In the genomic region with DNA sequence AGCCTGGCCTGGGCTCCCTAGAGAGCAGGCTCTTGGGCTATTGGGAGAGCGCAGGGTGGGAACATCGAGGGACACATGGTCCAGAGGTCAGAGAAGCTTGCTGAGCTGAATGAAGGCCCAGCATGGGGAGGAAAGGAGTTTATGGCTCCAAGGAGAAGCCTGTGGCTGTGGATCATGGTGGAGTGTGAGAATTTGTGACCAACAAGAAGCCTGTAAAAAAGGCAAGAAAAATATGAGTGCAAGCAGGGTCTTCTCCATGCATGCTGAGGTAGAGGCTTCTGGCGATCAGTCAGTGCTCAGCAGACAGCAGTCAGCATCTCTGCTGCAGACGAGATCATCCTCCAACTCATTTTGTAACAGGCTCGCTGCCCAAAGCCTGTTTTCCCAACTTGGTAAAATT, we compare ENCODE assay signal across 21 cellular contexts. TPM values are rescaled to one million over a fixed set of nuclear protein-coding genes. Genes with fewer than 3 reads are reported as not detected.
DNase-seq lines count a peak whose midpoint lies in the region; ATAC-seq, FAIRE-seq and TF ChIP-seq lines count a peak whose summit lies in the region.
"Had no signal": no experiment of that assay in that cellular context is flagged by ENCODE, and none has a peak within 500 bp of the region (broad histone marks: within the 10 kb centered on the region; RNA-seq: fewer than 3 reads in every experiment).

No MANE protein-coding gene starts in this region.

- FAIRE-seq in HepG2 (lab: Jason Lieb, UNC) = no peak
- no peak for FAIRE-seq in RCC 7860 (lab: Jason Lieb, UNC)
- FAIRE-seq: GM12891, GM19239, HTR-8/SVneo had no signal

- POLR2A ChIA-PET in HepG2 (lab: Yijun Ruan, JAX) = no interaction called here

- TF ChIP-seq RAD21 in HepG2 (CRISPR knock-in tag; IDR thresholded peaks at IDR 0.05) = no peak

- H3K27me3 ChIP-seq in HepG2 (ENCODE audit: control insufficient read depth in 1 of 2, insufficient read depth in 2 of 2, low read length in 2 of 2) (no peaks in the 10 kb centered on the region; a peak in 2 of 5 replicates), right lobe of liver (no peaks in the 10 kb centered on the region), smooth muscle cell (ENCODE audit: low read depth) (no peaks in the 10 kb centered on the region)
- H3K27me3 ChIP-seq: BLaER1 treated with 17β-estradiol and CSF1 and Interleukin-3, amounts not matched to agents 10 nM and 100 nM had no signal

- no peak overlapping the region for H2AFZ ChIP-seq in HepG2 (ENCODE audit: low read length)
- peak overlapping the region; percentile 70 for H2AFZ ChIP-seq in smooth muscle cell (ENCODE audit: low read depth)

- intact Hi-C loops in HepG2 (cut with micrococcal nuclease; ENCODE audit: unreplicated experiment) (no loop called here), right lobe of liver (cut with DNase I) (no loop called here)

- H3K27ac ChIP-seq in HepG2 (ENCODE audit: extremely low read length, insufficient read depth, low read length) (no peak overlapping the region), right lobe of liver (no peak overlapping the region), smooth muscle cell (ENCODE audit: low read depth) (no peak overlapping the region)
- H3K27ac ChIP-seq: BLaER1 treated with 17β-estradiol and CSF1 and Interleukin-3, amounts not matched to agents 10 nM and 100 nM had no signal

- BruUV-seq in HepG2 (replicated peaks; lab: Mats Ljungman, UMichigan) = no TSS peak

- no peak for DNase-seq in HepG2 (ENCODE audit: low spot score)
- no peak for DNase-seq in right lobe of liver
- peak; percentile 5 for DNase-seq in amniotic epithelial cell (ENCODE audit: low read depth)
- peak; percentile 13 for DNase-seq in fibroblast of gingiva (ENCODE audit: low read depth)
- DNase-seq in smooth muscle cell (lab: John Stamatoyannopoulos, UW; ENCODE audit: unreplicated experiment) = no peak
- no peak for DNase-seq in NCI-H2081 (lab: John Stamatoyannopoulos, UW)
- DNase-seq in RCC 7860 (ENCODE audit: low spot score) = no peak
- DNase-seq in SIG-M5 treated with dmso at 0.1 percent for 504 hours (lab: John Stamatoyannopoulos, UW; ENCODE audit: unreplicated experiment) = no peak
- DNase-seq: 8988T; AML-193; Calu3; CD4-positive, CD25-positive, alpha-beta regulatory T cell; DMS 273 treated with DMSO at 0.1 percent for 48 hours; HCEC 1CT; HFFc6 had no signal

- H3K36me3 ChIP-seq in HepG2 (replicated peaks in 1 of 2; ENCODE audit: control insufficient read depth in 1 of 2, insufficient read depth in 2 of 2, low read length in 2 of 2) (no peaks in the 10 kb centered on the region), right lobe of liver (no peaks in the 10 kb centered on the region), smooth muscle cell (ENCODE audit: low read depth) (no peaks in the 10 kb centered on the region)
- H3K36me3 ChIP-seq: BLaER1 treated with 17β-estradiol and CSF1 and Interleukin-3, amounts not matched to agents 10 nM and 100 nM had no signal

- TF ChIP-seq CTCF in HepG2 (CRISPR knock-in tag; IDR thresholded peaks at IDR 0.05) = no peak
- TF ChIP-seq CTCF in right lobe of liver (IDR thresholded peaks at IDR 0.05) = no peak
- no peak for TF ChIP-seq CTCF in smooth muscle cell (IDR thresholded peaks at IDR 0.05; ENCODE audit: borderline replicate concordance, insufficient read depth, poor library complexity, severe bottlenecking)

- TF ChIP-seq POLR2A in HepG2 (IDR thresholded peaks at IDR 0.05; ENCODE audit: insufficient read depth in 1 of 2, low read depth in 2 of 2, low read length in 2 of 2) (no peak), right lobe of liver (IDR thresholded peaks at IDR 0.05) (no peak)

- H3K4me2 ChIP-seq in HepG2 (ENCODE audit: low read depth, low read length) (peak overlapping the region; percentile 8; the same call in 1 of the 2 replicates), smooth muscle cell (peak overlapping the region; percentile 36)
- H3K4me2 ChIP-seq: BLaER1 treated with 17β-estradiol and CSF1 and Interleukin-3, amounts not matched to agents 10 nM and 100 nM had no signal

- no peak for TF ChIP-seq EP300 in HepG2 (IDR thresholded peaks at IDR 0.05; ENCODE audit: low read depth in 2 of 2, low read length in 2 of 2)
- no peak for TF ChIP-seq EP300 in HepG2 (CRISPR knock-in tag; IDR thresholded peaks at IDR 0.05; ENCODE audit: borderline replicate concordance)

- H4K20me1 ChIP-seq in HepG2 (ENCODE audit: insufficient read depth, low read length) (no peaks in the 10 kb centered on the region), smooth muscle cell (ENCODE audit: low read depth) (no peaks in the 10 kb centered on the region)
- H4K20me1 ChIP-seq: BLaER1 treated with 17β-estradiol and CSF1 and Interleukin-3, amounts not matched to agents 10 nM and 100 nM had no signal

- in situ Hi-C loops in HepG2 (cut with HindIII; ENCODE audit: extremely low pct_ligation_motif_present, low pct_unique_long_range_greater_than_20kb) = no loop called here

- no peak overlapping the region for H3K4me3 ChIP-seq in HepG2 (replicated peaks in 1 of 3; ENCODE audit: insufficient read depth in 1 of 3, low read depth in 2 of 3, low read length in 3 of 3)
- H3K4me3 ChIP-seq in right lobe of liver = no peak overlapping the region
- H3K4me3 ChIP-seq in smooth muscle cell = no peak overlapping the region
- H3K4me3 ChIP-seq: BLaER1 treated with 17β-estradiol and CSF1 and Interleukin-3, amounts not matched to agents 10 nM and 100 nM had no signal

- peak; percentile 34 for ATAC-seq in HepG2
- ATAC-seq in right lobe of liver = no peak

- peaks cover 33% of the 10 kb centered on the region for H3K4me1 ChIP-seq in HepG2 (ENCODE audit: insufficient read depth, low read length)
- H3K4me1 ChIP-seq in right lobe of liver = no peaks in the 10 kb centered on the region
- H3K4me1 ChIP-seq in smooth muscle cell (ENCODE audit: low read depth) = no peaks in the 10 kb centered on the region

- 17% methylated on average over 5 of the region's 5 CpGs for WGBS in HepG2 (ENCODE audit: low lambda C conversion rate)
- 63% methylated on average over 5 of the region's 5 CpGs for WGBS in right lobe of liver (ENCODE audit: insufficient coverage, low coverage, low lambda C conversion rate, missing lambda C conversion rate)
- 58% methylated on average over 5 of the region's 5 CpGs for WGBS in smooth muscle cell (ENCODE audit: low lambda C conversion rate)

- H3K79me2 ChIP-seq in HepG2 (ENCODE audit: insufficient read depth, low read length) (no peaks in the 10 kb centered on the region), smooth muscle cell (ENCODE audit: low read depth) (no peaks in the 10 kb centered on the region)

- CTCF ChIA-PET in HepG2 (lab: Yijun Ruan, JAX; ENCODE audit: low intra/inter-chr PET ratio, low total read pairs) = no interaction called here

- H3K9me3 ChIP-seq in HepG2 (ENCODE audit: low read length) (no peaks in the 10 kb centered on the region), right lobe of liver (no peaks in the 10 kb centered on the region), smooth muscle cell (replicated peaks; ENCODE audit: low read depth) (no peaks in the 10 kb centered on the region)
- H3K9me3 ChIP-seq: BLaER1 treated with 17β-estradiol and CSF1 and Interleukin-3, amounts not matched to agents 10 nM and 100 nM had no signal

- no peaks in the 10 kb centered on the region for H3F3A ChIP-seq in smooth muscle cell (ENCODE audit: low read depth)

- H3K9ac ChIP-seq in HepG2 (ENCODE audit: insufficient read depth, low read depth, low read length) (no peak overlapping the region), smooth muscle cell (ENCODE audit: low read depth) (no peak overlapping the region)
- H3K9ac ChIP-seq: BLaER1 treated with 17β-estradiol and CSF1 and Interleukin-3, amounts not matched to agents 10 nM and 100 nM had no signal

RNA-seq across cellular contexts. Expression of a gene that starts 1.3 kb away (rescaled TPM):
- total RNA-seq in HepG2 (2016; rRNA removed; fragmentation: Illumina TruSeq; extraction: Trizol) (not detected in 2 replicates), right lobe of liver (not detected), smooth muscle cell (not detected in 2 replicates)
- total RNA-seq in HepG2 (2016; cell fraction: cytosol; rRNA removed; fragmentation: Illumina TruSeq; extraction: Trizol; ENCODE audit: low read depth) = not detected in 2 replicates
- total RNA-seq in HepG2 (2016; cell fraction: insoluble cytoplasmic fraction; rRNA removed; fragmentation: Illumina TruSeq; extraction: Trizol) = not detected in 2 replicates
- total RNA-seq in HepG2 (2016; cell fraction: membrane; rRNA removed; fragmentation: Illumina TruSeq; extraction: Trizol) = not detected in 2 replicates
- not detected in 2 replicates for total RNA-seq in HepG2 (2016; cell fraction: nucleus; rRNA removed; fragmentation: Illumina TruSeq; extraction: Trizol)
- polyA plus RNA-seq in HepG2 (2011; rRNA removed) (not detected in 2 replicates), smooth muscle cell (not detected in 2 replicates)
- not detected in 2 replicates for polyA plus RNA-seq in HepG2 (2011; cell fraction: cytosol; rRNA removed)
- polyA plus RNA-seq in HepG2 (2011; cell fraction: nucleus; rRNA removed) = not detected in 2 replicates
- not detected in 2 replicates for polyA plus RNA-seq in HepG2 (2012)
- polyA plus RNA-seq in HepG2 (2016; cell fraction: cytosol; fragmentation: Illumina TruSeq; extraction: Trizol; ENCODE audit: low read depth) = not detected in 2 replicates
- not detected in 2 replicates for polyA plus RNA-seq in HepG2 (2016; cell fraction: insoluble cytoplasmic fraction; fragmentation: Illumina TruSeq; extraction: Trizol; ENCODE audit: low read depth)
- not detected in 2 replicates for polyA plus RNA-seq in HepG2 (2016; cell fraction: membrane; fragmentation: Illumina TruSeq; extraction: Trizol; ENCODE audit: low read depth)
- polyA plus RNA-seq in HepG2 (2016; cell fraction: nucleus; fragmentation: Illumina TruSeq; extraction: Trizol; ENCODE audit: insufficient read depth, low read depth) = not detected in 2 replicates
- not detected in 2 replicates for polyA minus RNA-seq in HepG2 (2011; rRNA and poly(A)+ RNA removed; ENCODE audit: low replicate concordance)
- not detected in 2 replicates for polyA minus RNA-seq in HepG2 (2011; cell fraction: cytosol; rRNA and poly(A)+ RNA removed)
- polyA minus RNA-seq in HepG2 (2011; cell fraction: nucleus; rRNA and poly(A)+ RNA removed) = not detected in 2 replicates
- total RNA-seq: Calu3; CD4-positive, CD25-positive, alpha-beta regulatory T cell; Daoy; H4; HFFc6 had no signal
- polyA plus RNA-seq: CD4-positive, CD25-positive, alpha-beta regulatory T cell had no signal

RNA-seq across cellular contexts. Expression of a gene that starts 1.4 kb away (rescaled TPM):
- not detected in 2 replicates for total RNA-seq in HepG2 (2016; rRNA removed; fragmentation: Illumina TruSeq; extraction: Trizol)
- total RNA-seq in HepG2 (2016; cell fraction: cytosol; rRNA removed; fragmentation: Illumina TruSeq; extraction: Trizol; ENCODE audit: low read depth) = not detected in 2 replicates
- total RNA-seq in HepG2 (2016; cell fraction: insoluble cytoplasmic fraction; rRNA removed; fragmentation: Illumina TruSeq; extraction: Trizol) = not detected in 2 replicates
- not detected in 2 replicates for total RNA-seq in HepG2 (2016; cell fraction: membrane; rRNA removed; fragmentation: Illumina TruSeq; extraction: Trizol)
- not detected in 2 replicates for total RNA-seq in HepG2 (2016; cell fraction: nucleus; rRNA removed; fragmentation: Illumina TruSeq; extraction: Trizol)
- polyA plus RNA-seq in HepG2 (2011; rRNA removed) = not detected in 2 replicates
- polyA plus RNA-seq in HepG2 (2011; cell fraction: cytosol; rRNA removed) = not detected in 2 replicates
- polyA plus RNA-seq in HepG2 (2011; cell fraction: nucleus; rRNA removed) = not detected in 2 replicates
- polyA plus RNA-seq in HepG2 (2012) = not detected in 2 replicates
- polyA plus RNA-seq in HepG2 (2016; cell fraction: cytosol; fragmentation: Illumina TruSeq; extraction: Trizol; ENCODE audit: low read depth) = not detected in 2 replicates
- polyA plus RNA-seq in HepG2 (2016; cell fraction: insoluble cytoplasmic fraction; fragmentation: Illumina TruSeq; extraction: Trizol; ENCODE audit: low read depth) = not detected in 2 replicates
- not detected in 2 replicates for polyA plus RNA-seq in HepG2 (2016; cell fraction: membrane; fragmentation: Illumina TruSeq; extraction: Trizol; ENCODE audit: low read depth)
- polyA plus RNA-seq in HepG2 (2016; cell fraction: nucleus; fragmentation: Illumina TruSeq; extraction: Trizol; ENCODE audit: insufficient read depth, low read depth) = not detected in 2 replicates
- polyA minus RNA-seq in HepG2 (2011; rRNA and poly(A)+ RNA removed; ENCODE audit: low replicate concordance) = not detected in 2 replicates
- not detected in 2 replicates for polyA minus RNA-seq in HepG2 (2011; cell fraction: cytosol; rRNA and poly(A)+ RNA removed)
- not detected in 2 replicates for polyA minus RNA-seq in HepG2 (2011; cell fraction: nucleus; rRNA and poly(A)+ RNA removed)
- not detected for total RNA-seq in right lobe of liver
- not detected in 2 replicates for total RNA-seq in smooth muscle cell
- 0.34 TPM in 1 of 2 replicates, not detected in the other for polyA plus RNA-seq in smooth muscle cell
- total RNA-seq: Calu3; CD4-positive, CD25-positive, alpha-beta regulatory T cell; Daoy; H4; HFFc6 had no signal
- polyA plus RNA-seq: CD4-positive, CD25-positive, alpha-beta regulatory T cell had no signal

RNA-seq across cellular contexts. Expression of a gene that starts 17.2 kb away (rescaled TPM):
- total RNA-seq in HepG2 (2016; rRNA removed; fragmentation: Illumina TruSeq; extraction: Trizol) (not detected in 2 replicates), right lobe of liver (not detected), smooth muscle cell (not detected in 2 replicates)
- not detected in 2 replicates for total RNA-seq in HepG2 (2016; cell fraction: cytosol; rRNA removed; fragmentation: Illumina TruSeq; extraction: Trizol; ENCODE audit: low read depth)
- total RNA-seq in HepG2 (2016; cell fraction: insoluble cytoplasmic fraction; rRNA removed; fragmentation: Illumina TruSeq; extraction: Trizol) = not detected in 2 replicates
- not detected in 2 replicates for total RNA-seq in HepG2 (2016; cell fraction: membrane; rRNA removed; fragmentation: Illumina TruSeq; extraction: Trizol)
- not detected in 2 replicates for total RNA-seq in HepG2 (2016; cell fraction: nucleus; rRNA removed; fragmentation: Illumina TruSeq; extraction: Trizol)
- polyA plus RNA-seq in HepG2 (2011; rRNA removed) (not detected in 2 replicates), smooth muscle cell (not detected in 2 replicates)
- not detected in 2 replicates for polyA plus RNA-seq in HepG2 (2011; cell fraction: cytosol; rRNA removed)
- not detected in 2 replicates for polyA plus RNA-seq in HepG2 (2011; cell fraction: nucleus; rRNA removed)
- polyA plus RNA-seq in HepG2 (2012) = not detected in 2 replicates
- not detected in 2 replicates for polyA plus RNA-seq in HepG2 (2016; cell fraction: cytosol; fragmentation: Illumina TruSeq; extraction: Trizol; ENCODE audit: low read depth)
- not detected in 2 replicates for polyA plus RNA-seq in HepG2 (2016; cell fraction: insoluble cytoplasmic fraction; fragmentation: Illumina TruSeq; extraction: Trizol; ENCODE audit: low read depth)
- polyA plus RNA-seq in HepG2 (2016; cell fraction: membrane; fragmentation: Illumina TruSeq; extraction: Trizol; ENCODE audit: low read depth) = not detected in 2 replicates
- not detected in 2 replicates for polyA plus RNA-seq in HepG2 (2016; cell fraction: nucleus; fragmentation: Illumina TruSeq; extraction: Trizol; ENCODE audit: insufficient read depth, low read depth)
- polyA minus RNA-seq in HepG2 (2011; rRNA and poly(A)+ RNA removed; ENCODE audit: low replicate concordance) = not detected in 2 replicates
- not detected in 2 replicates for polyA minus RNA-seq in HepG2 (2011; cell fraction: cytosol; rRNA and poly(A)+ RNA removed)
- not detected in 2 replicates for polyA minus RNA-seq in HepG2 (2011; cell fraction: nucleus; rRNA and poly(A)+ RNA removed)
- total RNA-seq: Calu3; CD4-positive, CD25-positive, alpha-beta regulatory T cell; Daoy; H4; HFFc6 had no signal
- polyA plus RNA-seq: CD4-positive, CD25-positive, alpha-beta regulatory T cell had no signal

RNA-seq across cellular contexts. Expression of a gene that starts 50.7 kb away (rescaled TPM):
- total RNA-seq in HepG2 (2016; rRNA removed; fragmentation: Illumina TruSeq; extraction: Trizol) (not detected in 2 replicates), right lobe of liver (not detected), smooth muscle cell (not detected in 2 replicates)
- not detected in 2 replicates for total RNA-seq in HepG2 (2016; cell fraction: cytosol; rRNA removed; fragmentation: Illumina TruSeq; extraction: Trizol; ENCODE audit: low read depth)
- total RNA-seq in HepG2 (2016; cell fraction: insoluble cytoplasmic fraction; rRNA removed; fragmentation: Illumina TruSeq; extraction: Trizol) = not detected in 2 replicates
- not detected in 2 replicates for total RNA-seq in HepG2 (2016; cell fraction: membrane; rRNA removed; fragmentation: Illumina TruSeq; extraction: Trizol)
- not detected in 2 replicates for total RNA-seq in HepG2 (2016; cell fraction: nucleus; rRNA removed; fragmentation: Illumina TruSeq; extraction: Trizol)
- polyA plus RNA-seq in HepG2 (2011; rRNA removed) (not detected in 2 replicates), smooth muscle cell (not detected in 2 replicates)
- not detected in 2 replicates for polyA plus RNA-seq in HepG2 (2011; cell fraction: cytosol; rRNA removed)
- polyA plus RNA-seq in HepG2 (2011; cell fraction: nucleus; rRNA removed) = not detected in 2 replicates
- polyA plus RNA-seq in HepG2 (2012) = not detected in 2 replicates
- not detected in 2 replicates for polyA plus RNA-seq in HepG2 (2016; cell fraction: cytosol; fragmentation: Illumina TruSeq; extraction: Trizol; ENCODE audit: low read depth)
- not detected in 2 replicates for polyA plus RNA-seq in HepG2 (2016; cell fraction: insoluble cytoplasmic fraction; fragmentation: Illumina TruSeq; extraction: Trizol; ENCODE audit: low read depth)
- not detected in 2 replicates for polyA plus RNA-seq in HepG2 (2016; cell fraction: membrane; fragmentation: Illumina TruSeq; extraction: Trizol; ENCODE audit: low read depth)
- polyA plus RNA-seq in HepG2 (2016; cell fraction: nucleus; fragmentation: Illumina TruSeq; extraction: Trizol; ENCODE audit: insufficient read depth, low read depth) = not detected in 2 replicates
- not detected in 2 replicates for polyA minus RNA-seq in HepG2 (2011; rRNA and poly(A)+ RNA removed; ENCODE audit: low replicate concordance)
- not detected in 2 replicates for polyA minus RNA-seq in HepG2 (2011; cell fraction: cytosol; rRNA and poly(A)+ RNA removed)
- polyA minus RNA-seq in HepG2 (2011; cell fraction: nucleus; rRNA and poly(A)+ RNA removed) = not detected in 2 replicates
- total RNA-seq: Calu3; CD4-positive, CD25-positive, alpha-beta regulatory T cell; Daoy; H4; HFFc6 had no signal
- polyA plus RNA-seq: CD4-positive, CD25-positive, alpha-beta regulatory T cell had no signal

Comparison
In these comparisons a context has a peak if more than half of its experiments do, and no peak if none do; other contexts are left out.
1. DNase-seq: peak in amniotic epithelial cell (single experiment) and fibroblast of gingiva (single experiment); none in HepG2 (single experiment), right lobe of liver (0 of 3), smooth muscle cell (single experiment), NCI-H2081 (0 of 2), RCC 7860 (single experiment) and SIG-M5 treated with dmso at 0.1 percent for 504 hours (single experiment).